ENCODE assay signal across 30 cellular contexts in the genomic region with DNA sequence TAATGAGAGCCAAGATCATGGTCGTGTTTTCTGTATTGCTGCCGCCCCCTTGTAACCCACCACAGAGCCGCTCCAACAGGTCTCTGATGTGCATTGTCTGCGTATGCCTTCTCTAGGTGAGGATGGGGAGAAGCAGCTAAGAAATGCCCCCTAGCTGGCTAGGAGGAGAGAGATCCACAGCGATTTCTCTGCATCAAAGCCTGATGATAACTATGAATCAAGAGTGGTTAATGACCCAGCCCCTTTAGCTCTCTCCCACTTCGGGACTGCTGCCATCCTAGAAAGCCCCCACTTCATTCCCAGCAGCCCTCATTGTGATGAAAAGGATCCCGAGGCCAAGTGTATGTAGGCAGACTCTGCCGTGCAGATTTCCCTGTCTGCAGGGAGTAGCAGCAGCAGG. TPM values are rescaled to one million over a fixed set of nuclear protein-coding genes. Genes with fewer than 3 reads are reported as not detected.
A peak's percentile ranks its signal among the peaks of the same experiment; 100 is the strongest.
DNase-seq lines count a peak whose midpoint lies in the region; TF ChIP-seq lines count a peak whose summit lies in the region.
"Had no signal": no experiment of that assay in that cellular context is flagged by ENCODE, and none has a peak within 500 bp of the region (broad histone marks: within the 10 kb centered on the region; RNA-seq: fewer than 3 reads in every experiment).

No MANE protein-coding gene starts in this region.

- H3K9me3 ChIP-seq in adipocyte (ENCODE audit: control insufficient read depth, low read length), result no peaks in the 10 kb centered on the region
- no peaks in the 10 kb centered on the region for H3K9me3 ChIP-seq in iPS-18a (ENCODE audit: control insufficient read depth, low read depth, low read length)
- no peaks in the 10 kb centered on the region for H3K9me3 ChIP-seq in ascending aorta
- H3K9me3 ChIP-seq: Caco-2, gastroesophageal sphincter, lower lobe of right lung, psoas muscle, sigmoid colon, SJCRH30, suprapubic skin, vagina had no signal

- H3K9me3 Mint-ChIP-seq in neural crest cell, result no peaks in the 10 kb centered on the region
- no peaks in the 10 kb centered on the region for H3K9me3 Mint-ChIP-seq in activated T-helper 2 cell treated with anti-CD3 and anti-CD28 coated beads, Interferon-gamma antibody, Interleukin-2, Interleukin-4, amounts not matched to agents 10 μg/mL and 5 μg/mL and 100 μg/mL, durations not matched to agents 14 hours and 24 hours and 36 hours
- H3K9me3 Mint-ChIP-seq: stimulated activated memory B cell treated with anti-CD40 and anti-IgM and Interleukin-4, amounts not matched to agents 10 μg/mL and 1 μg/mL and 100 μg/mL, for 72 hours had no signal

- H3K4me1 Mint-ChIP-seq in neural crest cell, result peaks cover 41% of the 10 kb centered on the region
- peaks cover 18% of the 10 kb centered on the region for H3K4me1 Mint-ChIP-seq in activated T-helper 2 cell treated with anti-CD3 and anti-CD28 coated beads, Interferon-gamma antibody, Interleukin-2, Interleukin-4, amounts not matched to agents 10 μg/mL and 5 μg/mL and 100 μg/mL, durations not matched to agents 14 hours and 24 hours and 36 hours (ENCODE audit: low read depth)

- peaks cover 48% of the 10 kb centered on the region for H3K4me1 ChIP-seq in adipocyte (ENCODE audit: control insufficient read depth, insufficient read depth, low read length)
- H3K4me1 ChIP-seq in iPS-18a (ENCODE audit: control insufficient read depth, low read depth, low read length), result peaks cover 36% of the 10 kb centered on the region
- peaks cover 0 to 25% of the 10 kb centered on the region in 2 donors for H3K4me1 ChIP-seq in ascending aorta
- H3K4me1 ChIP-seq: SJCRH30 had no signal

- H3K27me3 Mint-ChIP-seq in neural crest cell (ENCODE audit: low read depth), result peaks cover 75% of the 10 kb centered on the region
- H3K27me3 Mint-ChIP-seq in activated T-helper 2 cell treated with anti-CD3 and anti-CD28 coated beads, Interferon-gamma antibody, Interleukin-2, Interleukin-4, amounts not matched to agents 10 μg/mL and 5 μg/mL and 100 μg/mL, durations not matched to agents 14 hours and 24 hours and 36 hours (ENCODE audit: low read depth), result peaks cover 79% of the 10 kb centered on the region

- H3K27me3 ChIP-seq in adipocyte (replicated peaks; ENCODE audit: control insufficient read depth, insufficient read depth, low read length) (no peaks in the 10 kb centered on the region), iPS-18a (ENCODE audit: control insufficient read depth, insufficient read depth, low read length) (peaks cover 79% of the 10 kb centered on the region), ascending aorta (no peaks in the 10 kb centered on the region)
- H3K27me3 ChIP-seq: SJCRH30, vagina had no signal

- TF ChIP-seq CTCF in neural crest cell (conservative IDR thresholded peaks at IDR 0.05) (no peak), ascending aorta (IDR thresholded peaks at IDR 0.05) (no peak)

- no peaks in the 10 kb centered on the region for H3K36me3 Mint-ChIP-seq in neural crest cell (ENCODE audit: low read depth)
- no peaks in the 10 kb centered on the region for H3K36me3 Mint-ChIP-seq in activated T-helper 2 cell treated with anti-CD3 and anti-CD28 coated beads, Interferon-gamma antibody, Interleukin-2, Interleukin-4, amounts not matched to agents 10 μg/mL and 5 μg/mL and 100 μg/mL, durations not matched to agents 14 hours and 24 hours and 36 hours (ENCODE audit: low read depth)
- H3K36me3 Mint-ChIP-seq: stimulated activated memory B cell treated with anti-CD40 and anti-IgM and Interleukin-4, amounts not matched to agents 10 μg/mL and 1 μg/mL and 100 μg/mL, for 72 hours had no signal

- peaks cover 36% of the 10 kb centered on the region for H3K36me3 ChIP-seq in adipocyte (ENCODE audit: control insufficient read depth, insufficient read depth, low read length, severe bottlenecking)
- H3K36me3 ChIP-seq in iPS-18a (ENCODE audit: control insufficient read depth, low read depth, low read length), result no peaks in the 10 kb centered on the region
- no peaks in the 10 kb centered on the region for H3K36me3 ChIP-seq in ascending aorta
- H3K36me3 ChIP-seq: cardiac muscle cell, gastroesophageal sphincter, lower lobe of right lung, sigmoid colon, SJCRH30, suprapubic skin, vagina had no signal

- DNase-seq in DMS79 treated with DMSO at 0.1 percent for 48 hours (lab: John Stamatoyannopoulos, UW) (peak; percentile 45), DMS79 (lab: John Stamatoyannopoulos, UW) (no peak), adipocyte (ENCODE audit: low read depth) (no peak), neural crest cell (ENCODE audit: low read depth, low spot score) (no peak), NCI-H1694 treated with DMSO at 0.1 percent for 48 hours (lab: John Stamatoyannopoulos, UW) (no peak), ascending aorta (ENCODE audit: low spot score in 2 of 2) (no peak)
- DNase-seq in activated T-helper 2 cell treated with anti-CD3 and anti-CD28 coated beads, Interferon-gamma antibody, Interleukin-2, Interleukin-4, amounts not matched to agents 10 μg/mL and 5 μg/mL and 100 μg/mL, durations not matched to agents 14 hours and 24 hours and 36 hours (ENCODE audit: low spot score), result no peak
- DNase-seq: activated CD4-positive, CD25-positive, alpha-beta regulatory T cell; activated gamma-delta T cell treated with Interleukin-2 at 50 U/mL for 16 hours; amniotic stem cell; Caco-2; HCEC 1CT; lower lobe of right lung; NCI-H1436; NCI-H2107; NCI-H446; NCI-H774; psoas muscle; sigmoid colon; SJCRH30; stimulated activated CD4-positive, alpha-beta T cell treated with anti-CD3 and anti-CD28 coated beads, Interleukin-4, amount 100 ng/mL, for 4 hours had no signal

- H3K9ac ChIP-seq in adipocyte (ENCODE audit: low read length) (peak overlapping the region; percentile 86), iPS-18a (ENCODE audit: low read length) (no peak overlapping the region)

- intact Hi-C loops in ascending aorta (cut with DNase I), result loop anchor here (10.0 kb wide), 1 partner anchor 138 kb away; no protein-coding TSS in a partner anchor
- intact Hi-C loops in activated T-helper 2 cell treated with anti-CD3 and anti-CD28 coated beads, Interferon-gamma antibody, Interleukin-2, Interleukin-4, amounts not matched to agents 10 μg/mL and 5 μg/mL and 100 μg/mL, durations not matched to agents 14 hours and 24 hours and 36 hours (cut with micrococcal nuclease), result loop anchor here (5.0 to 10.0 kb wide), 2 partner anchors 161 to 628 kb away; no protein-coding TSS in a partner anchor

- H3K27ac Mint-ChIP-seq in neural crest cell (ENCODE audit: unreplicated experiment), result no peak overlapping the region
- no peak overlapping the region for H3K27ac Mint-ChIP-seq in activated T-helper 2 cell treated with anti-CD3 and anti-CD28 coated beads, Interferon-gamma antibody, Interleukin-2, Interleukin-4, amounts not matched to agents 10 μg/mL and 5 μg/mL and 100 μg/mL, durations not matched to agents 14 hours and 24 hours and 36 hours
- H3K27ac Mint-ChIP-seq: stimulated activated memory B cell treated with anti-CD40 and anti-IgM and Interleukin-4, amounts not matched to agents 10 μg/mL and 1 μg/mL and 100 μg/mL, for 72 hours had no signal

- peak overlapping the region; percentile 91 for H3K4me3 Mint-ChIP-seq in neural crest cell
- H3K4me3 Mint-ChIP-seq in activated T-helper 2 cell treated with anti-CD3 and anti-CD28 coated beads, Interferon-gamma antibody, Interleukin-2, Interleukin-4, amounts not matched to agents 10 μg/mL and 5 μg/mL and 100 μg/mL, durations not matched to agents 14 hours and 24 hours and 36 hours (ENCODE audit: low read depth), result no peak overlapping the region
- H3K4me3 Mint-ChIP-seq: stimulated activated memory B cell treated with anti-CD40 and anti-IgM and Interleukin-4, amounts not matched to agents 10 μg/mL and 1 μg/mL and 100 μg/mL, for 72 hours had no signal

- no peak overlapping the region for H3K27ac ChIP-seq in iPS-18a (ENCODE audit: low read length)
- H3K27ac ChIP-seq in ascending aorta, result no peak overlapping the region
- H3K27ac ChIP-seq: 22Rv1, C4-2B, cardiac muscle cell, coronary artery, gastroesophageal sphincter, lower lobe of right lung, psoas muscle, sigmoid colon, SJCRH30, suprapubic skin, vagina had no signal

- peak overlapping the region; percentile 86 for H3K4me3 ChIP-seq in adipocyte (ENCODE audit: low read length)
- peak overlapping the region; percentile 55 for H3K4me3 ChIP-seq in iPS-18a (ENCODE audit: low read length)
- peak overlapping the region in 1 of 2 donors; percentile 72 for H3K4me3 ChIP-seq in ascending aorta
- H3K4me3 ChIP-seq: cardiac muscle cell, coronary artery, gastroesophageal sphincter, lower lobe of right lung, psoas muscle, sigmoid colon, SJCRH30, suprapubic skin, vagina had no signal

RNA-seq across cellular contexts. Expression of gene PLXNA4, which starts 3.0 kb away (rescaled TPM):
- total RNA-seq in neural crest cell, result 21.7 and 22.9 TPM in 2 replicates
- 27.1 TPM for total RNA-seq in ascending aorta
- total RNA-seq in activated T-helper 2 cell treated with anti-CD3 and anti-CD28 coated beads, Interferon-gamma antibody, Interleukin-2, Interleukin-4, amounts not matched to agents 10 μg/mL and 5 μg/mL and 100 μg/mL, durations not matched to agents 14 hours and 24 hours and 36 hours, result 0.14 and 0.21 TPM in 2 replicates

Comparison
In these comparisons a context has a peak if more than half of its experiments do, and no peak if none do; other contexts are left out.
1. RNA of gene PLXNA4, which starts 3.0 kb away (total RNA-seq): 27.1 TPM in ascending aorta (single experiment) and 21.7 to 22.9 TPM in neural crest cell; 0.14 to 0.21 TPM in activated T-helper 2 cell treated with anti-CD3 and anti-CD28 coated beads, Interferon-gamma antibody, Interleukin-2, Interleukin-4, amounts not matched to agents 10 μg/mL and 5 μg/mL and 100 μg/mL, durations not matched to agents 14 hours and 24 hours and 36 hours; every median in the first group is over 10 times any median in the second.